Comparison of ENCODE assay signal across 15 cellular contexts in the genomic region with DNA sequence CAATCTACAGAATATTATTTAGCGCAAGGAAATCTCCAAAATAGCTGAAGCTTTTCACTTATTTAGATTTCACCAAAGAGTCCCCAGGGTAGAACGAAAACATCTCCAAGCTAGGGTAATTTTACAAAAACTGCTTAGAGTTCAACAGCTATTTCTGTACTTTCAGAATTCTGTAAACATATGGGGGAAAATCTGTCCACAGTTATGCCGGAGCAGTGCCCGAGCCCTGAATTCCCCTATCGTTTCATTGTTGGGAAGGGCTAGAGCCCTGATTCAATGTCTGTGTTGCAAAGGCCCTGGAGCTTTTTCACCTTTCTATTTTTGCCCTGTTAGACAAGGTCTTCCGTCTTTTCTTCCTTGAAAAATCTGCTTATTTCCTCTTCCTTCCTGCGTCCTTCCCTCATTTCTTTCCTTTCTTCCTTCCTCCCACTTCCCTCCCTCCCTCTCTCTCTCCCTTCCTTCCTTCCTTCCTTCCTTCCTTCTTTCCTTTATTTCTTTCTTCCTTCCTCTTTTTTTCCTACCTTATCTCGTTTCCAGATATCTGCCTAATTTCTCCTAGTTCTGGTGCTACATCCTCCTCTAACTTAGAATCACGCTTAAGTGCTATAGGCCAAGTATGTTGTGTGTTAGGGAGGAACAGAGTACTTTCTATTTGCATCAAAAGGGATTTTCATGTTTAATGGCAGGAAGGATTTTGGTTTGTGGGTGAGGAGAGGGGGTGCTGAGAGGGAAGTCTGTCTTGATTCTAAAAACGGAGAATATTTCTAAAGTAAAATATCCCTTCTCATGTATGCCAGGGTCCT.
"Had no signal": no experiment of that assay in that cellular context is flagged by ENCODE, and none has a peak within 500 bp of the region (broad histone marks: within the 10 kb centered on the region; RNA-seq: fewer than 3 reads in every experiment).

No MANE protein-coding gene starts in this region.

- H3K27me3 ChIP-seq: gastroesophageal sphincter, hepatocyte, ovary, thyroid gland, uterus had no signal

- H3K27ac ChIP-seq: epithelial cell of prostate, gastroesophageal sphincter, hepatocyte, ovary, thyroid gland, uterus had no signal

- H3K27me3 Mint-ChIP-seq: activated B cell treated with CpG ODN at 0.5 μM for 24 hours; activated naive CD8-positive, alpha-beta T cell; activated T-cell treated with anti-CD3 and anti-CD28 coated beads, Interleukin-2, amount 50 U/mL, for 24 hours; brain; central memory CD8-positive, alpha-beta T cell had no signal

- ATAC-seq: gastroesophageal sphincter had no signal

- H3K36me3 ChIP-seq: gastroesophageal sphincter, ovary, thyroid gland, uterus had no signal

- H3K4me3 ChIP-seq: gastroesophageal sphincter, hepatocyte, ovary, thyroid gland, uterus had no signal

- H3K4me1 Mint-ChIP-seq: activated B cell treated with CpG ODN at 0.5 μM for 24 hours; brain; central memory CD8-positive, alpha-beta T cell had no signal

- H3K4me3 Mint-ChIP-seq: activated B cell treated with CpG ODN at 0.5 μM for 24 hours; activated naive CD8-positive, alpha-beta T cell; activated T-cell treated with anti-CD3 and anti-CD28 coated beads, Interleukin-2, amount 50 U/mL, for 24 hours; brain; central memory CD8-positive, alpha-beta T cell had no signal

- H3K9me3 ChIP-seq: gastroesophageal sphincter, ovary, thyroid gland, uterus had no signal

- H3K27ac Mint-ChIP-seq: activated B cell treated with CpG ODN at 0.5 μM for 24 hours; activated naive CD8-positive, alpha-beta T cell; activated T-cell treated with anti-CD3 and anti-CD28 coated beads, Interleukin-2, amount 50 U/mL, for 24 hours had no signal

- DNase-seq: activated B cell treated with CpG ODN at 0.5 μM for 24 hours; activated CD4-positive, alpha-beta T cell treated with anti-CD3 and anti-CD28 coated beads, Interleukin-2, amount 50 U/mL, for 1 hour; activated gamma-delta T cell; activated T-cell treated with anti-CD3 and anti-CD28 coated beads, Interleukin-2, amount 50 U/mL, for 24 hours; amygdala; effector memory CD4-positive, alpha-beta T cell; ovary; thyroid gland; uterus had no signal

- H3K4me1 ChIP-seq: gastroesophageal sphincter, uterus had no signal

- H3K36me3 Mint-ChIP-seq: activated naive CD8-positive, alpha-beta T cell; brain had no signal
